Comparison of ENCODE assay signal across 8 cellular contexts in genomic region chr18:35497334-35498197, GRCh38. TPM values are rescaled to one million over a fixed set of nuclear protein-coding genes. Genes with fewer than 3 reads are reported as not detected.
DNase-seq lines count a peak whose midpoint lies in the region; ATAC-seq and TF ChIP-seq lines count a peak whose summit lies in the region.

Gene INO80C, minus strand, starts transcription at chr18:35497960. Its CDS starts 86 bp downstream, at chr18:35497874.

- H3K36me3 Mint-ChIP-seq in activated T-helper 2 cell treated with anti-CD3 and anti-CD28 coated beads, Interferon-gamma antibody, Interleukin-2, Interleukin-4, amounts not matched to agents 10 μg/mL and 5 μg/mL and 100 μg/mL, durations not matched to agents 14 hours and 24 hours and 36 hours (ENCODE audit: low read depth): no peaks in the 10 kb centered on the region
- H3K36me3 Mint-ChIP-seq in natural killer cell: no peaks in the 10 kb centered on the region

- TF ChIP-seq CTCF in Loucy (conservative IDR thresholded peaks at IDR 0.05; ENCODE audit: low read length) (no peak), RWPE2 (IDR thresholded peaks at IDR 0.05; ENCODE audit: poor library complexity, severe bottlenecking) (no peak), fibroblast of mammary gland (conservative IDR thresholded peaks at IDR 0.05; ENCODE audit: control insufficient read depth, insufficient read depth, low read depth, low read length) (no peak), natural killer cell (IDR thresholded peaks at IDR 0.05) (no peak)

- ATAC-seq in RWPE2 (ENCODE audit: low read depth) (peak; percentile 90), natural killer cell (peak; percentile 88 to 95 (median 90))

- H3K9me3 ChIP-seq in Loucy (ENCODE audit: insufficient read depth, low read depth, low read length) (no peaks in the 10 kb centered on the region), RWPE2 (ENCODE audit: severe bottlenecking) (no peaks in the 10 kb centered on the region)

- peak within 1 kb of the TSS; percentile 97 for H2AFZ ChIP-seq in Loucy (ENCODE audit: low read length)

- H3K27me3 Mint-ChIP-seq in activated T-helper 2 cell treated with anti-CD3 and anti-CD28 coated beads, Interferon-gamma antibody, Interleukin-2, Interleukin-4, amounts not matched to agents 10 μg/mL and 5 μg/mL and 100 μg/mL, durations not matched to agents 14 hours and 24 hours and 36 hours (ENCODE audit: low read depth): no peaks in the 10 kb centered on the region
- H3K27me3 Mint-ChIP-seq in natural killer cell (ENCODE audit: low read depth in 2 of 2): peaks cover 0 to 7% of the 10 kb centered on the region in 2 donors

- H3K4me2 ChIP-seq in Loucy (ENCODE audit: low read depth, low read length, poor library complexity, severe bottlenecking): peak within 1 kb of the TSS; percentile 99

- H3K4me1 ChIP-seq in Loucy (ENCODE audit: insufficient read depth, low read length, poor library complexity, severe bottlenecking) (peaks cover 43% of the 10 kb centered on the region), RWPE2 (ENCODE audit: insufficient read depth, poor library complexity, severe bottlenecking) (peaks cover 28% of the 10 kb centered on the region)

- H3K27ac ChIP-seq in RWPE2 (ENCODE audit: poor library complexity, severe bottlenecking): peak within 1 kb of the TSS; percentile 74

- H4K20me1 ChIP-seq in Loucy (ENCODE audit: insufficient read depth, low read length, poor library complexity, severe bottlenecking): no peaks in the 10 kb centered on the region

- H3K9me2 ChIP-seq in Loucy (replicated peaks; ENCODE audit: low read depth, low read length): no peaks in the 10 kb centered on the region

- no peaks in the 10 kb centered on the region for H3F3A ChIP-seq in Loucy (ENCODE audit: low read depth)

- peak within 1 kb of the TSS; percentile 99 for H3K27ac Mint-ChIP-seq in activated T-helper 2 cell treated with anti-CD3 and anti-CD28 coated beads, Interferon-gamma antibody, Interleukin-2, Interleukin-4, amounts not matched to agents 10 μg/mL and 5 μg/mL and 100 μg/mL, durations not matched to agents 14 hours and 24 hours and 36 hours
- peak within 1 kb of the TSS; percentile 97 to 99 for H3K27ac Mint-ChIP-seq in natural killer cell

- peak within 1 kb of the TSS; percentile 83 for H3K9ac ChIP-seq in Loucy (ENCODE audit: low read depth, low read length, poor library complexity, severe bottlenecking)

- no peaks in the 10 kb centered on the region for H3K9me3 Mint-ChIP-seq in activated T-helper 2 cell treated with anti-CD3 and anti-CD28 coated beads, Interferon-gamma antibody, Interleukin-2, Interleukin-4, amounts not matched to agents 10 μg/mL and 5 μg/mL and 100 μg/mL, durations not matched to agents 14 hours and 24 hours and 36 hours
- H3K9me3 Mint-ChIP-seq in natural killer cell: no peaks in the 10 kb centered on the region

- H3K4me3 ChIP-seq in H7 (ENCODE audit: insufficient read depth, low read depth, low read length) (peak within 1 kb of the TSS; percentile 65), Loucy (ENCODE audit: low read length, poor library complexity, severe bottlenecking) (peak within 1 kb of the TSS; percentile 93), RWPE2 (ENCODE audit: severe bottlenecking) (peak within 1 kb of the TSS; percentile 42), fibroblast of mammary gland (ENCODE audit: control insufficient read depth, low read depth, low read length) (peak within 1 kb of the TSS; percentile 85)

- peak within 1 kb of the TSS; percentile 96 for H3K4me3 Mint-ChIP-seq in activated T-helper 2 cell treated with anti-CD3 and anti-CD28 coated beads, Interferon-gamma antibody, Interleukin-2, Interleukin-4, amounts not matched to agents 10 μg/mL and 5 μg/mL and 100 μg/mL, durations not matched to agents 14 hours and 24 hours and 36 hours (ENCODE audit: low read depth)
- peak within 1 kb of the TSS; percentile 100 for H3K4me3 Mint-ChIP-seq in natural killer cell

- H3K4me1 Mint-ChIP-seq in activated T-helper 2 cell treated with anti-CD3 and anti-CD28 coated beads, Interferon-gamma antibody, Interleukin-2, Interleukin-4, amounts not matched to agents 10 μg/mL and 5 μg/mL and 100 μg/mL, durations not matched to agents 14 hours and 24 hours and 36 hours (ENCODE audit: low read depth): peaks cover 35% of the 10 kb centered on the region
- peaks cover 20 to 25% of the 10 kb centered on the region in 2 donors for H3K4me1 Mint-ChIP-seq in natural killer cell

- no peaks in the 10 kb centered on the region for H3K36me3 ChIP-seq in H7 (replicated peaks; ENCODE audit: control insufficient read depth, insufficient read depth, low read length)
- H3K36me3 ChIP-seq in Loucy (ENCODE audit: insufficient read depth, low read length): no peaks in the 10 kb centered on the region
- no peaks in the 10 kb centered on the region; the same call in 1 of the 2 replicates for H3K36me3 ChIP-seq in RWPE2 (ENCODE audit: low read depth)

- DNase-seq in ELR (ENCODE audit: low read depth) (peak; percentile 95), H7 (peak; percentile 95), RWPE2 (ENCODE audit: low spot score) (peak; percentile 83), fibroblast of mammary gland (ENCODE audit: low read depth) (peak; percentile 95), natural killer cell (peak; percentile 91)
- DNase-seq in activated T-helper 2 cell treated with anti-CD3 and anti-CD28 coated beads, Interferon-gamma antibody, Interleukin-2, Interleukin-4, amounts not matched to agents 10 μg/mL and 5 μg/mL and 100 μg/mL, durations not matched to agents 14 hours and 24 hours and 36 hours (ENCODE audit: low spot score): peak; percentile 90
- DNase-seq in stimulated activated naive CD4-positive, alpha-beta T cell (lab: John Stamatoyannopoulos, UW): peak; percentile 84 to 99 (median 94)

- peaks cover 38% of the 10 kb centered on the region for H3K79me2 ChIP-seq in Loucy (ENCODE audit: insufficient read depth, low read length)

- no peaks in the 10 kb centered on the region for H3K27me3 ChIP-seq in H7 (ENCODE audit: control insufficient read depth, insufficient read depth, low read length)
- no peaks in the 10 kb centered on the region for H3K27me3 ChIP-seq in Loucy (ENCODE audit: insufficient read depth, low read length, poor library complexity, severe bottlenecking)
- no peaks in the 10 kb centered on the region for H3K27me3 ChIP-seq in RWPE2 (ENCODE audit: insufficient read depth, poor library complexity, severe bottlenecking)

- intact Hi-C loops in activated T-helper 2 cell treated with anti-CD3 and anti-CD28 coated beads, Interferon-gamma antibody, Interleukin-2, Interleukin-4, amounts not matched to agents 10 μg/mL and 5 μg/mL and 100 μg/mL, durations not matched to agents 14 hours and 24 hours and 36 hours (cut with micrococcal nuclease): loop anchor here (1.0 to 10.0 kb wide), 13 partner anchors 13 to 633 kb away; partner anchors contain the start of genes GALNT1, MAPRE2, RMP24 and RPRD1A
- intact Hi-C loops in natural killer cell (cut with micrococcal nuclease): loop anchor here (1.0 to 10.0 kb wide), 7 partner anchors 85 to 631 kb away; partner anchors contain the start of genes ELP2, GALNT1, RMP24 and SLC39A6

RNA-seq across cellular contexts. Expression of gene INO80C, which starts in this region (rescaled TPM):
- total RNA-seq in H7 (2014; rRNA removed; shearing (Covaris generic)): 12.9 and 18.0 TPM in 2 replicates
- 34.9 and 35.9 TPM in 2 replicates for total RNA-seq in activated T-helper 2 cell treated with anti-CD3 and anti-CD28 coated beads, Interferon-gamma antibody, Interleukin-2, Interleukin-4, amounts not matched to agents 10 μg/mL and 5 μg/mL and 100 μg/mL, durations not matched to agents 14 hours and 24 hours and 36 hours
- total RNA-seq in natural killer cell: 10 to 100 TPM; 17.6 to 19.5 (median 19.2) TPM

Comparison
In these comparisons a context has a peak if more than half of its experiments do, and no peak if none do; other contexts are left out.
1. Peak in every context shown above with its lines: DNase-seq, ATAC-seq, H3K4me3 ChIP-seq and H3K27ac ChIP-seq.
2. H3K4me3 ChIP-seq: peak in every context shown above with its lines; median percentile 93 in Loucy; 85 in fibroblast of mammary gland; 65 in H7; 42 in RWPE2.